Comparison of ENCODE assay signal across 13 cellular contexts in genomic region chr6:145863988-145864616, GRCh38. TPM values are rescaled to one million over a fixed set of nuclear protein-coding genes. Genes with fewer than 3 reads are reported as not detected.
DNase-seq lines count a peak whose midpoint lies in the region; ATAC-seq, FAIRE-seq and TF ChIP-seq lines count a peak whose summit lies in the region.
"Had no signal": no experiment of that assay in that cellular context is flagged by ENCODE, and none has a peak within 500 bp of the region (broad histone marks: within the 10 kb centered on the region; RNA-seq: fewer than 3 reads in every experiment).

No MANE protein-coding gene starts in this region.

- POLR2A ChIA-PET in naive thymus-derived CD8-positive, alpha-beta T cell (lab: Charles Lee): interaction anchor here (0.6 kb wide), 1 partner anchor 20 kb away, joined by 3 read pairs; no protein-coding TSS in a partner anchor

- H3F3A ChIP-seq in neural progenitor cell (ENCODE audit: low read depth): no peaks in the 10 kb centered on the region

- no peak overlapping the region for H2AK5ac ChIP-seq in neuronal stem cell (ENCODE audit: low read depth, low read length)

- H3K4me1 Mint-ChIP-seq in naive thymus-derived CD8-positive, alpha-beta T cell: peaks cover 8 to 49% (median 30%) of the 10 kb centered on the region in 4 donors
- peaks cover 37% of the 10 kb centered on the region for H3K4me1 Mint-ChIP-seq in activated T-cell treated with anti-CD3 and anti-CD28 coated beads, Interleukin-2, amount 50 U/mL, for 4 hours (ENCODE audit: low read depth)
- H3K4me1 Mint-ChIP-seq in neural progenitor cell: peaks cover 14% of the 10 kb centered on the region

- H3K36me3 Mint-ChIP-seq in naive thymus-derived CD8-positive, alpha-beta T cell: peaks cover 6 to 17% (median 15%) of the 10 kb centered on the region in 3 donors
- H3K36me3 Mint-ChIP-seq in activated T-cell treated with anti-CD3 and anti-CD28 coated beads, Interleukin-2, amount 50 U/mL, for 4 hours (ENCODE audit: insufficient read depth): peaks cover 8% of the 10 kb centered on the region
- peaks cover 11% of the 10 kb centered on the region for H3K36me3 Mint-ChIP-seq in neural progenitor cell

- no peak overlapping the region for H4K91ac ChIP-seq in neuronal stem cell (ENCODE audit: low read depth, low read length, poor library complexity)

- H3K4me3 Mint-ChIP-seq in naive thymus-derived CD8-positive, alpha-beta T cell: no peak overlapping the region
- H3K4me3 Mint-ChIP-seq in activated T-cell treated with anti-CD3 and anti-CD28 coated beads, Interleukin-2, amount 50 U/mL, for 4 hours: no peak overlapping the region
- no peak overlapping the region for H3K4me3 Mint-ChIP-seq in neural progenitor cell

- no peak overlapping the region for H3K23ac ChIP-seq in neuronal stem cell (ENCODE audit: low read depth, low read length, poor library complexity)

- no peak overlapping the region for H2BK120ac ChIP-seq in neuronal stem cell (ENCODE audit: low read depth, low read length)

- H2AFZ ChIP-seq in neuronal stem cell (ENCODE audit: low read length) (no peak overlapping the region), neural progenitor cell (replicated peaks) (no peak overlapping the region)

- no peaks in the 10 kb centered on the region for H3K79me2 ChIP-seq in neural progenitor cell (ENCODE audit: low read depth)

- no peaks in the 10 kb centered on the region for H4K20me1 ChIP-seq in neural progenitor cell (ENCODE audit: low read depth)

- H3K4me2 ChIP-seq in neuronal stem cell (ENCODE audit: insufficient read depth, low read length, poor library complexity, severe bottlenecking) (no peak overlapping the region), neural progenitor cell (no peak overlapping the region)

- H2BK5ac ChIP-seq in neuronal stem cell (ENCODE audit: low read length): no peak overlapping the region

- no peak overlapping the region for H3K4ac ChIP-seq in neuronal stem cell (ENCODE audit: low read length)

- H3K9me3 ChIP-seq in neuronal stem cell (replicated peaks in 1 of 2; ENCODE audit: control insufficient read depth in 2 of 2, insufficient read depth in 1 of 2, low read depth in 1 of 2, low read length in 2 of 2) (peaks cover 0 to 10% of the 10 kb centered on the region in 2 donors), neural progenitor cell (ENCODE audit: low read depth) (no peaks in the 10 kb centered on the region)

- peak; percentile 56 for FAIRE-seq in GM12891 (lab: Jason Lieb, UNC)

- H3K9ac ChIP-seq in neuronal stem cell (ENCODE audit: low read depth, low read length, poor library complexity) (no peak overlapping the region), neural progenitor cell (no peak overlapping the region)

- no peak for TF ChIP-seq CTCF in neural progenitor cell (IDR thresholded peaks at IDR 0.05)

- H3K36me3 ChIP-seq in neuronal stem cell (replicated peaks in 1 of 2; ENCODE audit: control insufficient read depth in 2 of 2, insufficient read depth in 2 of 2, low read length in 2 of 2) (no peaks in the 10 kb centered on the region), neural progenitor cell (no peaks in the 10 kb centered on the region)
- H3K36me3 ChIP-seq: heart left ventricle had no signal

- peaks cover 0 to 9% (median 0%) of the 10 kb centered on the region in 9 donors for H3K9me3 Mint-ChIP-seq in naive thymus-derived CD8-positive, alpha-beta T cell
- peaks cover 14% of the 10 kb centered on the region for H3K9me3 Mint-ChIP-seq in activated T-cell treated with anti-CD3 and anti-CD28 coated beads, Interleukin-2, amount 50 U/mL, for 4 hours
- peaks cover 19% of the 10 kb centered on the region for H3K9me3 Mint-ChIP-seq in neural progenitor cell

- H3K4me3 ChIP-seq in neuronal stem cell (ENCODE audit: low read length in 2 of 2): no peak overlapping the region
- H3K4me3 ChIP-seq in neural progenitor cell: no peak overlapping the region
- H3K4me3 ChIP-seq: heart left ventricle had no signal

- H2BK15ac ChIP-seq in neuronal stem cell (ENCODE audit: low read length): no peak overlapping the region

- DNase-seq in GM12891 (ENCODE audit: insufficient read length, low spot score) (no peak), SIG-M5 (lab: John Stamatoyannopoulos, UW) (peak; percentile 73), neuronal stem cell (ENCODE audit: low spot score) (no peak), neural progenitor cell (ENCODE audit: low spot score) (no peak)
- no peak for DNase-seq in naive thymus-derived CD8-positive, alpha-beta T cell
- DNase-seq in activated T-cell treated with anti-CD3 and anti-CD28 coated beads, Interleukin-2, amount 50 U/mL, for 4 hours: no peak
- DNase-seq: activated gamma-delta T cell, heart left ventricle, NCI-H1417 treated with DMSO at 0.1 percent for 48 hours had no signal

- H3K27ac ChIP-seq in neuronal stem cell (replicated peaks; ENCODE audit: low read length): no peak overlapping the region
- no peak overlapping the region for H3K27ac ChIP-seq in neural progenitor cell

- H3K14ac ChIP-seq in neuronal stem cell (ENCODE audit: low read length): no peak overlapping the region

- H3K27ac Mint-ChIP-seq in naive thymus-derived CD8-positive, alpha-beta T cell: peak overlapping the region in 1 of 10 donors; percentile 31
- H3K27ac Mint-ChIP-seq in neural progenitor cell: no peak overlapping the region

- peaks cover 8% of the 10 kb centered on the region in 2 donors for H3K4me1 ChIP-seq in neuronal stem cell (ENCODE audit: control insufficient read depth in 2 of 2, insufficient read depth in 1 of 2, low read depth in 1 of 2, low read length in 2 of 2)
- H3K4me1 ChIP-seq in neural progenitor cell: no peaks in the 10 kb centered on the region

- no CpG with 5 or more reads among the region's 2 CpGs for WGBS in neuronal stem cell (ENCODE audit: extremely low coverage in 2 of 2, insufficient read length in 2 of 2, insufficient replicate concordance in 1 of 2), 2 donors

- no peak overlapping the region for H3K18ac ChIP-seq in neuronal stem cell (ENCODE audit: low read length)

- no peak overlapping the region for H4K8ac ChIP-seq in neuronal stem cell (ENCODE audit: low read depth, low read length)

- no peaks in the 10 kb centered on the region for H3K79me1 ChIP-seq in neuronal stem cell (ENCODE audit: low read depth, low read length)

- H3K27me3 ChIP-seq in neuronal stem cell (ENCODE audit: control insufficient read depth in 3 of 3, insufficient read depth in 3 of 3, low read depth in 1 of 3, low read length in 3 of 3) (no peaks in the 10 kb centered on the region), neural progenitor cell (no peaks in the 10 kb centered on the region)
- H3K27me3 ChIP-seq: heart left ventricle had no signal

- H3K27me3 Mint-ChIP-seq in naive thymus-derived CD8-positive, alpha-beta T cell: no peaks in the 10 kb centered on the region
- no peaks in the 10 kb centered on the region for H3K27me3 Mint-ChIP-seq in activated T-cell treated with anti-CD3 and anti-CD28 coated beads, Interleukin-2, amount 50 U/mL, for 4 hours (ENCODE audit: low read depth)
- H3K27me3 Mint-ChIP-seq in neural progenitor cell (ENCODE audit: insufficient read depth, low read depth): no peaks in the 10 kb centered on the region

- H2BK12ac ChIP-seq in neuronal stem cell (ENCODE audit: low read length): no peak overlapping the region

- ATAC-seq in GM21367 (IDR thresholded peaks at IDR 0.05; ENCODE audit: unreplicated experiment): peak; percentile 46
- ATAC-seq in HG03103 (IDR thresholded peaks at IDR 0.05; ENCODE audit: low read depth, unreplicated experiment): peak; percentile 48
- ATAC-seq in naive thymus-derived CD8-positive, alpha-beta T cell: no peak
- ATAC-seq in activated T-cell treated with anti-CD3 and anti-CD28 coated beads, Interleukin-2, amount 50 U/mL, for 4 hours: no peak
- ATAC-seq: activated CD4-positive, CD25-positive, alpha-beta regulatory T cell treated with anti-CD3 and anti-CD28 coated beads, Interleukin-2, amount 50 U/mL, for 24 hours; heart left ventricle; Panc1 had no signal

- no peak for TF ChIP-seq POLR2A in GM12891 (IDR thresholded peaks at IDR 0.05; ENCODE audit: low read depth, low read length)

TF ChIP-seq in GM12891, 5 proteins besides CTCF, POLR2A, EP300 and RAD21:
- TF ChIP-seq SPI1 (IDR thresholded peaks at IDR 0.05; ENCODE audit: low read depth, low read length) (peak; percentile 92), TAF1 (IDR thresholded peaks at IDR 0.05; ENCODE audit: low read depth, low read length) (no peak), POU2F2 (IDR thresholded peaks at IDR 0.05; ENCODE audit: low read depth, low read length) (no peak)
TF ChIP-seq in GM12891: peak in this region for 1.

RNA-seq across cellular contexts. Expression of gene FBXO30, which starts 49.5 kb away (rescaled TPM):
- polyA plus RNA-seq in GM12891 (2012; ENCODE audit: low read depth, missing spikeins): 1.7 TPM
- total RNA-seq in naive thymus-derived CD8-positive, alpha-beta T cell: 1 to 10 TPM; 4.9 to 5.1 TPM
- polyA plus RNA-seq in naive thymus-derived CD8-positive, alpha-beta T cell: under 1 TPM; 0.23 to 0.90 (median 0.81) TPM
- polyA plus RNA-seq in neuronal stem cell (2013, experiment 1 of 2): 8.7 TPM
- 9.1 TPM for polyA plus RNA-seq in neuronal stem cell (2013, experiment 2 of 2)
- 1 to 10 TPM; 4.5 to 6.9 (median 6.2) TPM for total RNA-seq in activated T-cell treated with anti-CD3 and anti-CD28 coated beads, Interleukin-2, amount 50 U/mL, for 4 hours
- 21.0 and 34.6 TPM in 2 replicates for total RNA-seq in neural progenitor cell (ENCODE audit: low replicate concordance)

Comparison
In these comparisons a context has a peak if more than half of its experiments do, and no peak if none do; other contexts are left out.
1. ATAC-seq: peak in GM21367 (single experiment) and HG03103 (single experiment); none in naive thymus-derived CD8-positive, alpha-beta T cell (0 of 2) and activated T-cell treated with anti-CD3 and anti-CD28 coated beads, Interleukin-2, amount 50 U/mL, for 4 hours (0 of 2).